In genomic region chr2:20223345-20224190, GRCh38 we compare ENCODE assay signal across 1 cellular context.
TF ChIP-seq lines count a peak whose summit lies in the region.

No MANE protein-coding gene starts in this region.

TF ChIP-seq in HepG2, 621 proteins besides CTCF, POLR2A, EP300 and RAD21 (continued from another document and continues in another):
- TF ChIP-seq MXD1 (CRISPR knock-in tag; IDR thresholded peaks at IDR 0.05) (no peak; the same call in 1 of the 2 replicates), ZXDC (CRISPR knock-in tag; IDR thresholded peaks at IDR 0.05) (peak; percentile 59; the same call in 1 of the 2 replicates), ZSCAN30 (CRISPR knock-in tag; IDR thresholded peaks at IDR 0.05) (no peak), U2AF2 (IDR thresholded peaks at IDR 0.05; ENCODE audit: low read depth, low read length) (no peak), TFAP4 (IDR thresholded peaks at IDR 0.05; ENCODE audit: borderline replicate concordance, low read depth) (no peak), GPBP1L1 (CRISPR knock-in tag; IDR thresholded peaks at IDR 0.05) (no peak), ZNF350 (CRISPR knock-in tag; IDR thresholded peaks at IDR 0.05; ENCODE audit: borderline replicate concordance, low read depth) (no peak; the same call in 1 of the 2 replicates), MAF1 (CRISPR knock-in tag; IDR thresholded peaks at IDR 0.05; ENCODE audit: borderline replicate concordance) (no peak), ZBTB46 (CRISPR knock-in tag; IDR thresholded peaks at IDR 0.05; ENCODE audit: borderline replicate concordance) (no peak), DMAP1 (CRISPR knock-in tag; IDR thresholded peaks at IDR 0.05) (peak; percentile 39; the same call in 1 of the 2 replicates), MIER2 (CRISPR knock-in tag; IDR thresholded peaks at IDR 0.05) (no peak), AHDC1 (CRISPR knock-in tag; IDR thresholded peaks at IDR 0.05; ENCODE audit: borderline replicate concordance) (peak; percentile 40; the same call in 1 of the 2 replicates), ZBTB4 (CRISPR knock-in tag; IDR thresholded peaks at IDR 0.05; ENCODE audit: borderline replicate concordance) (no peak), CSRNP1 (CRISPR knock-in tag; IDR thresholded peaks at IDR 0.05) (peak; percentile 81), ZNF180 (CRISPR knock-in tag; IDR thresholded peaks at IDR 0.05; ENCODE audit: borderline replicate concordance, low read depth) (peak; percentile 37; the same call in 1 of the 2 replicates), NR2C2 (CRISPR knock-in tag; IDR thresholded peaks at IDR 0.05; ENCODE audit: borderline replicate concordance) (no peak), PRDM15 (CRISPR knock-in tag; IDR thresholded peaks at IDR 0.05) (no peak), PRPF4 (IDR thresholded peaks at IDR 0.05; ENCODE audit: low read depth, low read length, poor library complexity, severe bottlenecking) (no peak), HIC2 (CRISPR knock-in tag; IDR thresholded peaks at IDR 0.05; ENCODE audit: low read depth) (no peak; the same call in 1 of the 2 replicates), ZFX (CRISPR knock-in tag; IDR thresholded peaks at IDR 0.05; ENCODE audit: low read depth) (peak; percentile 60), STAG1 (CRISPR knock-in tag; IDR thresholded peaks at IDR 0.05) (peak; percentile 34; the same call in 1 of the 2 replicates), ZNF335 (CRISPR knock-in tag; IDR thresholded peaks at IDR 0.05) (no peak)
